ENCODE assay signal across 8 cellular contexts in the genomic region with DNA sequence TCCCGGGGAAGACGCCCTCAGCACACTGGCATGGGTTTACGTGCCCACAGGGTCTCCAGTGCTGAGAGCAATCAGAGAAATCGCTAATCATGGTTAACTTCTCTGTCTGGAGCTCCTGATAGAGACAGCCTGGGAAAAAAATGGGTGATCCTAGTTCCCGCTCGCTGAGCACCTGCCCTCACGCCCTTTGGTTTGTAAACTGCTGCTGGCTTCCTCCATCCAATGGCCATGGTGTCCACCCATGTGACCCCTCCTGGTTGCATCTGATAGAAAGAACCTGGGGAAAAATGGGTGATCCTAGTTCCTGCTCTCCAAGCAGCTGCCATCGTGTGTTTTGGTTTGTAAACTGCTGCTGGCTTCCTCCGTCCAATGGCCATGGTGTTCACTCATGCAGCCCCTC.
"Had no signal": no experiment of that assay in that cellular context is flagged by ENCODE, and none has a peak within 500 bp of the region (broad histone marks: within the 10 kb centered on the region; RNA-seq: fewer than 3 reads in every experiment).

No MANE protein-coding gene starts in this region.

- ATAC-seq: HepG2 had no signal

- DNase-seq: GM23248, GOT3, HCEC 1CT, KBM-7 had no signal

- H3K27ac Mint-ChIP-seq: H9, IgD-negative memory B cell had no signal

- H3K36me3 Mint-ChIP-seq: IgD-negative memory B cell had no signal

- H3K9me3 Mint-ChIP-seq: H9 had no signal

- H3K27ac ChIP-seq: GM23248, HL-60 had no signal

- H3K4me3 Mint-ChIP-seq: H9, IgD-negative memory B cell had no signal

- H3K4me3 ChIP-seq: GM23248 had no signal
